2 cellular contexts compared by ENCODE assay signal in the genomic region with DNA sequence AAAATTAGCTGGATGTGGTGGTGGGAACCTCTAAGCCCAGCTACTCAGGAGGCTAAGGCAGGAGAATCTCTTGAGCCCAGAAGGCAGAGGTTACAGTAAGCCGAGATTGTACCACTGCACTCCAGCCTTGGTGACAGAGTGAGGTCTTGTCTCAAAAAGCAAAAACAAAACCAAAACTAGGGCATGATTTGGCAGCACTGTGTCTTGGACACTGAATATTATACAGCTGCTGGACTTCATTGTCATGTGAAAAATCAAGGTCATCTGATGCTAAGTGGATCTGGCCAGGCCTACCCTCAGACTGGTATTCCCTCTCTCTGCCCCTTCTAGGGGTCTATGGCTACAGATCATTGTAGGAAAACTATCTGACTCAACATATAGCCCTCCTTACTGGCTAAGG.
TF ChIP-seq lines count a peak whose summit lies in the region.

No MANE protein-coding gene starts in this region.

TF ChIP-seq in GM12891, 5 proteins besides CTCF, POLR2A, EP300 and RAD21:
- TF ChIP-seq PAX5 (IDR thresholded peaks at IDR 0.05; ENCODE audit: insufficient read depth, low read length, severe bottlenecking) (no peak), SPI1 (IDR thresholded peaks at IDR 0.05; ENCODE audit: low read depth, low read length) (no peak), POU2F2 (IDR thresholded peaks at IDR 0.05; ENCODE audit: low read depth, low read length) (no peak), POLR2AphosphoS5 (IDR thresholded peaks at IDR 0.05; ENCODE audit: low read depth, low read length) (no peak), TAF1 (IDR thresholded peaks at IDR 0.05; ENCODE audit: low read depth, low read length) (no peak)

TF ChIP-seq in HepG2, 621 proteins besides CTCF, POLR2A, EP300 and RAD21:
- TF ChIP-seq REPIN1 (CRISPR knock-in tag; IDR thresholded peaks at IDR 0.05; ENCODE audit: borderline replicate concordance, low read depth) (no peak), ZNF335 (CRISPR knock-in tag; IDR thresholded peaks at IDR 0.05) (no peak), ZNF256 (CRISPR knock-in tag; conservative IDR thresholded peaks at IDR 0.05) (no peak)
TF ChIP-seq in HepG2: peak in this region for 0.
